9 cellular contexts compared by ENCODE assay signal in genomic region chr7:94907026-94907419, GRCh38. TPM values are rescaled to one million over a fixed set of nuclear protein-coding genes. Genes with fewer than 3 reads are reported as not detected.
DNase-seq lines count a peak whose midpoint lies in the region; TF ChIP-seq lines count a peak whose summit lies in the region.
"Had no signal": no experiment of that assay in that cellular context is flagged by ENCODE, and none has a peak within 500 bp of the region (broad histone marks: within the 10 kb centered on the region; RNA-seq: fewer than 3 reads in every experiment).

No MANE protein-coding gene starts in this region.

- H3K9me3 ChIP-seq in MM.1S (replicated peaks; ENCODE audit: insufficient read depth, low read length) (no peaks in the 10 kb centered on the region), duodenal mucosa (ENCODE audit: control insufficient read depth in 1 of 2, low read length in 2 of 2) (no peaks in the 10 kb centered on the region), mesodermal cell (ENCODE audit: control insufficient read depth, low read length) (no peaks in the 10 kb centered on the region)

- H3K9me2 ChIP-seq in MM.1S (replicated peaks; ENCODE audit: insufficient read depth, low read length): no peaks in the 10 kb centered on the region

- no peaks in the 10 kb centered on the region for H3F3A ChIP-seq in MM.1S (ENCODE audit: insufficient read depth, low read length)

- POLR2A ChIA-PET in RWPE1 (lab: Yijun Ruan, JAX; ENCODE audit: low non-redundant PET): no interaction called here

- H4K20me1 ChIP-seq in MM.1S (ENCODE audit: insufficient read depth, low read length): no peaks in the 10 kb centered on the region

- peak overlapping the region; percentile 79; the same call in 1 of the 2 replicates for H3K4me2 ChIP-seq in MM.1S (ENCODE audit: low read depth, low read length)

- peak overlapping the region; percentile 58 for H3K4me3 ChIP-seq in MM.1S (ENCODE audit: low read length)
- peak overlapping the region; percentile 50 to 57 for H3K4me3 ChIP-seq in duodenal mucosa (ENCODE audit: low read depth in 1 of 2, low read length in 2 of 2)
- H3K4me3 ChIP-seq in mesodermal cell (ENCODE audit: extremely low read depth, insufficient read depth, low read length, poor library complexity, severe bottlenecking): peak overlapping the region; percentile 55

- H3K27ac ChIP-seq in MM.1S (ENCODE audit: low read length) (no peak overlapping the region), duodenal mucosa (ENCODE audit: low read depth, low read length) (peak overlapping the region; percentile 30), mesodermal cell (ENCODE audit: low read depth, low read length, severe bottlenecking) (no peak overlapping the region), temporal lobe (ENCODE audit: low read depth, low read length) (peak overlapping the region; percentile 61), RWPE1 (no peak overlapping the region)

- CTCF ChIA-PET in RWPE1 (lab: Yijun Ruan, JAX): no interaction called here

- H3K27me3 ChIP-seq in MM.1S (replicated peaks; ENCODE audit: insufficient read depth, low read length): no peaks in the 10 kb centered on the region
- H3K27me3 ChIP-seq in duodenal mucosa (ENCODE audit: control insufficient read depth in 1 of 2, insufficient read depth in 2 of 2, low read length in 2 of 2): no peaks in the 10 kb centered on the region

- H3K9ac ChIP-seq in MM.1S (ENCODE audit: low read length) (no peak overlapping the region), duodenal mucosa (ENCODE audit: low read depth in 1 of 2, low read length in 2 of 2) (peak overlapping the region; percentile 13 to 45)

- DNase-seq in MM.1S: no peak
- no peak for DNase-seq in DMS53 (lab: John Stamatoyannopoulos, UW)
- DNase-seq in RWPE1 (ENCODE audit: low spot score): no peak
- DNase-seq in GM13977 (ENCODE audit: low spot score): no peak
- DNase-seq: HCEC 1CT had no signal

- 100% methylated on average over 1 to 4 of the region's 5 CpGs for WGBS in mesodermal cell (ENCODE audit: insufficient coverage in 2 of 2), 2 experiments

- H3K36me3 ChIP-seq in MM.1S (replicated peaks; ENCODE audit: insufficient read depth, low read length) (no peaks in the 10 kb centered on the region), duodenal mucosa (ENCODE audit: control insufficient read depth in 1 of 2, insufficient read depth in 2 of 2, low read length in 2 of 2) (no peaks in the 10 kb centered on the region), mesodermal cell (ENCODE audit: control insufficient read depth, insufficient read depth, low read length) (no peaks in the 10 kb centered on the region)

- peak overlapping the region; percentile 73 for H2AFZ ChIP-seq in MM.1S (ENCODE audit: low read length)

- H3K4me1 ChIP-seq in MM.1S (ENCODE audit: low read length): no peaks in the 10 kb centered on the region
- peaks cover 0 to 4% of the 10 kb centered on the region in 2 donors for H3K4me1 ChIP-seq in duodenal mucosa (ENCODE audit: control insufficient read depth in 1 of 2, insufficient read depth in 2 of 2, low read length in 2 of 2)
- no peaks in the 10 kb centered on the region for H3K4me1 ChIP-seq in mesodermal cell (ENCODE audit: control insufficient read depth, insufficient read depth, low read length, poor library complexity, severe bottlenecking)

- TF ChIP-seq CTCF in MM.1S (IDR thresholded peaks at IDR 0.05; ENCODE audit: low read length) (no peak), RWPE1 (conservative IDR thresholded peaks at IDR 0.05; ENCODE audit: low read depth) (no peak), GM13977 (IDR thresholded peaks at IDR 0.05; ENCODE audit: extremely low read depth, insufficient read depth, missing control alignments) (no peak)

- in situ Hi-C loops in GM13977 (cut with MboI; ENCODE audit: low pct_unique_long_range_greater_than_20kb, low sequenced_read_pairs, unreplicated experiment): no loop called here

- no peaks in the 10 kb centered on the region for H3K79me2 ChIP-seq in MM.1S (ENCODE audit: low read length)

RNA-seq across cellular contexts. Expression of gene PPP1R9A, which starts 0.4 kb away (rescaled TPM):
- 2.3 TPM for polyA plus RNA-seq in mesodermal cell (2013, experiment 1 of 2)
- polyA plus RNA-seq in mesodermal cell (2013, experiment 2 of 2): 1.2 TPM
- total RNA-seq in temporal lobe: 74.5 TPM
- total RNA-seq: T-helper 2 cell treated with Interferon-gamma antibody and Interleukin-4, amounts not matched to agents 100 ng/mL and 5 ng/mL, for 36 hours had no signal

Comparison
In these comparisons a context has a peak if more than half of its experiments do, and no peak if none do; other contexts are left out.
1. H3K27ac ChIP-seq: peak in duodenal mucosa (single experiment) and temporal lobe (single experiment); none in MM.1S (single experiment), mesodermal cell (single experiment) and RWPE1 (single experiment).
2. Peak in every context shown above with its lines, with median percentiles within 50 percentile points of each other: H3K4me3 ChIP-seq.